15 cellular contexts compared by ENCODE assay signal in genomic region chr6:52540286-52540902, GRCh38. TPM values are rescaled to one million over a fixed set of nuclear protein-coding genes. Genes with fewer than 3 reads are reported as not detected.
DNase-seq lines count a peak whose midpoint lies in the region; ATAC-seq and TF ChIP-seq lines count a peak whose summit lies in the region.
"Had no signal": no experiment of that assay in that cellular context is flagged by ENCODE, and none has a peak within 500 bp of the region (broad histone marks: within the 10 kb centered on the region; RNA-seq: fewer than 3 reads in every experiment).

No MANE protein-coding gene starts in this region.

- ATAC-seq in heart right ventricle = no peak
- ATAC-seq: activated T-helper 17 cell treated with anti-CD3 and anti-CD28 coated beads, Interleukin-2, amount 50 U/mL, for 72 hours; right cardiac atrium; WTC11 had no signal

- H3K4me1 Mint-ChIP-seq in neural crest cell (peaks cover 34% of the 10 kb centered on the region), glutamatergic neuron (ENCODE audit: low read depth, unreplicated experiment) (peaks cover 32% of the 10 kb centered on the region)

- H3K36me3 Mint-ChIP-seq in neural crest cell (ENCODE audit: low read depth) = no peaks in the 10 kb centered on the region
- H3K36me3 Mint-ChIP-seq in glutamatergic neuron (ENCODE audit: unreplicated experiment) = no peaks in the 10 kb centered on the region
- H3K36me3 Mint-ChIP-seq: WTC11 had no signal

- H3K27ac Mint-ChIP-seq in neural crest cell (ENCODE audit: unreplicated experiment) = peak overlapping the region; percentile 1
- no peak overlapping the region for H3K27ac Mint-ChIP-seq in glutamatergic neuron (ENCODE audit: unreplicated experiment)
- H3K27ac Mint-ChIP-seq: activated T-helper 17 cell treated with anti-CD3 and anti-CD28 coated beads, Interleukin-2, amount 50 U/mL, for 72 hours; immature natural killer cell; neural progenitor cell had no signal

- H3K79me2 ChIP-seq in Loucy (ENCODE audit: insufficient read depth, low read length) = peaks cover 81% of the 10 kb centered on the region

- H4K20me1 ChIP-seq in BLaER1 (peaks cover 18% of the 10 kb centered on the region), Loucy (ENCODE audit: insufficient read depth, low read length, poor library complexity, severe bottlenecking) (no peaks in the 10 kb centered on the region)

- 83 to 89% methylated on average over 3 of the region's 3 CpGs for WGBS in heart right ventricle, 2 donors

- H3K9me3 ChIP-seq in BLaER1 (no peaks in the 10 kb centered on the region), Loucy (ENCODE audit: insufficient read depth, low read depth, low read length) (no peaks in the 10 kb centered on the region), heart right ventricle (no peaks in the 10 kb centered on the region)

- peak overlapping the region; percentile 88; the same call in 1 of the 2 replicates for H3K4me2 ChIP-seq in BLaER1
- peak overlapping the region; percentile 79 for H3K4me2 ChIP-seq in Loucy (ENCODE audit: low read depth, low read length, poor library complexity, severe bottlenecking)
- H3K4me2 ChIP-seq: neural progenitor cell had no signal

- H3K27ac ChIP-seq in BLaER1 (no peak overlapping the region), heart right ventricle (peak overlapping the region in 1 of 10 donors; percentile 13)
- H3K27ac ChIP-seq: neural progenitor cell had no signal

- intact Hi-C loops in heart right ventricle (cut with DNase I) = no loop called here

- H3K27me3 Mint-ChIP-seq in neural crest cell (ENCODE audit: low read depth) = no peaks in the 10 kb centered on the region
- H3K27me3 Mint-ChIP-seq in glutamatergic neuron (ENCODE audit: unreplicated experiment) = peaks cover 3% of the 10 kb centered on the region
- H3K27me3 Mint-ChIP-seq: activated T-helper 17 cell treated with anti-CD3 and anti-CD28 coated beads, Interleukin-2, amount 50 U/mL, for 72 hours had no signal

- H3K4me1 ChIP-seq in BLaER1 (peaks cover 95% of the 10 kb centered on the region), Loucy (ENCODE audit: insufficient read depth, low read length, poor library complexity, severe bottlenecking) (peaks cover 94% of the 10 kb centered on the region), heart right ventricle (peaks cover 0 to 88% (median 66%) of the 10 kb centered on the region in 9 donors)

- TF ChIP-seq CTCF in Loucy (conservative IDR thresholded peaks at IDR 0.05; ENCODE audit: low read length) (no peak), neural crest cell (conservative IDR thresholded peaks at IDR 0.05) (no peak), heart right ventricle (IDR thresholded peaks at IDR 0.05) (no peak), glutamatergic neuron (IDR thresholded peaks at IDR 0.05; ENCODE audit: partially characterized antibody, unreplicated experiment) (no peak)

- no peak overlapping the region for H3K4me3 ChIP-seq in BLaER1
- H3K4me3 ChIP-seq in Loucy (ENCODE audit: low read length, poor library complexity, severe bottlenecking) = no peak overlapping the region
- no peak overlapping the region for H3K4me3 ChIP-seq in heart right ventricle
- H3K4me3 ChIP-seq: neural progenitor cell had no signal

- peak; percentile 76 for DNase-seq in astrocyte of the hippocampus (ENCODE audit: low read depth, low spot score)
- DNase-seq in neural crest cell (ENCODE audit: low read depth, low spot score) = no peak
- no peak for DNase-seq in heart right ventricle
- no peak for DNase-seq in NCI-H510A treated with DMSO at 0.1 percent for 48 hours (lab: John Stamatoyannopoulos, UW)
- no peak for DNase-seq in NCI-H2171 treated with DMSO at 0.1 percent for 48 hours (lab: John Stamatoyannopoulos, UW)
- DNase-seq in glutamatergic neuron = no peak
- DNase-seq: immature natural killer cell, NCI-H2029 treated with DMSO at 0.1 percent for 48 hours, NCI-H526, right cardiac atrium had no signal

- no peaks in the 10 kb centered on the region for H3K9me2 ChIP-seq in Loucy (replicated peaks; ENCODE audit: low read depth, low read length)

- H3K36me3 ChIP-seq in BLaER1 = peaks cover 47% of the 10 kb centered on the region
- H3K36me3 ChIP-seq in Loucy (ENCODE audit: insufficient read depth, low read length) = 0 out of 2 replicates have a peak, but pooled peaks cover 7% of the 10 kb centered on the region
- H3K36me3 ChIP-seq in heart right ventricle = peaks cover 0 to 6% (median 2%) of the 10 kb centered on the region in 9 donors
- H3K36me3 ChIP-seq: neural progenitor cell had no signal

- H3K9ac ChIP-seq in BLaER1 = no peak overlapping the region
- peak overlapping the region; percentile 90 for H3K9ac ChIP-seq in Loucy (ENCODE audit: low read depth, low read length, poor library complexity, severe bottlenecking)
- H3K9ac ChIP-seq: neural progenitor cell had no signal

- H2AFZ ChIP-seq in Loucy (ENCODE audit: low read length) = no peak overlapping the region
- H2AFZ ChIP-seq: neural progenitor cell had no signal

- no peaks in the 10 kb centered on the region for H3K9me3 Mint-ChIP-seq in neural crest cell
- H3K9me3 Mint-ChIP-seq in glutamatergic neuron (ENCODE audit: unreplicated experiment) = peaks cover 1% of the 10 kb centered on the region
- H3K9me3 Mint-ChIP-seq: activated T-helper 17 cell treated with anti-CD3 and anti-CD28 coated beads, Interleukin-2, amount 50 U/mL, for 72 hours; immature natural killer cell; neural progenitor cell; WTC11 had no signal

- H3K4me3 Mint-ChIP-seq in neural crest cell (no peak overlapping the region), glutamatergic neuron (ENCODE audit: unreplicated experiment) (no peak overlapping the region)
- H3K4me3 Mint-ChIP-seq: activated T-helper 17 cell treated with anti-CD3 and anti-CD28 coated beads, Interleukin-2, amount 50 U/mL, for 72 hours; immature natural killer cell; neural progenitor cell; WTC11 had no signal

- H3F3A ChIP-seq in Loucy (ENCODE audit: low read depth) = peaks cover 25% of the 10 kb centered on the region

- H3K27me3 ChIP-seq in BLaER1 (no peaks in the 10 kb centered on the region), Loucy (ENCODE audit: insufficient read depth, low read length, poor library complexity, severe bottlenecking) (no peaks in the 10 kb centered on the region), heart right ventricle (no peaks in the 10 kb centered on the region)
- H3K27me3 ChIP-seq: neural progenitor cell had no signal

RNA-seq across cellular contexts. Expression of gene TRAM2, which starts 36.5 kb away (rescaled TPM):
- 20.2 and 20.4 TPM in 2 replicates for total RNA-seq in neural crest cell
- total RNA-seq in heart right ventricle = 10 to 100 TPM in 7 of 10 donors, 1 to 10 TPM in 3; 7.9 to 17.3 (median 11.0) TPM
- 1 to 10 TPM; 5.0 to 7.2 TPM for polyA plus RNA-seq in heart right ventricle
- total RNA-seq in glutamatergic neuron (ENCODE audit: unreplicated experiment) = 16.2 TPM
